23 cellular contexts compared by ENCODE assay signal in genomic region chr5:10933141-10933540, GRCh38.
DNase-seq lines count a peak whose midpoint lies in the region; ATAC-seq and TF ChIP-seq lines count a peak whose summit lies in the region.
"Had no signal": no experiment of that assay in that cellular context is flagged by ENCODE, and none has a peak within 500 bp of the region (broad histone marks: within the 10 kb centered on the region; RNA-seq: fewer than 3 reads in every experiment).

No MANE protein-coding gene starts in this region.

- H3K27me3 Mint-ChIP-seq in glutamatergic neuron (ENCODE audit: unreplicated experiment) = no peaks in the 10 kb centered on the region

- no peak overlapping the region for H3K4me3 ChIP-seq in upper lobe of right lung
- H3K4me3 ChIP-seq: A549, GM12878, SJSA1 had no signal

- no peak for ATAC-seq in Right ventricle myocardium superior (ENCODE audit: poor library complexity)
- ATAC-seq in upper lobe of right lung = no peak
- ATAC-seq: A549, GM12878 had no signal

- peaks cover 42% of the 10 kb centered on the region for H3K4me1 Mint-ChIP-seq in glutamatergic neuron (ENCODE audit: low read depth, unreplicated experiment)

- H3K36me3 Mint-ChIP-seq in glutamatergic neuron (ENCODE audit: unreplicated experiment) = peaks cover 7% of the 10 kb centered on the region

- intact Hi-C loops in Right ventricle myocardium superior (cut with DNase I) = no loop called here
- intact Hi-C loops in upper lobe of right lung (cut with DNase I) = no loop called here

- TF ChIP-seq CTCF in glutamatergic neuron (IDR thresholded peaks at IDR 0.05; ENCODE audit: partially characterized antibody, unreplicated experiment) (no peak), upper lobe of right lung (IDR thresholded peaks at IDR 0.05) (no peak)

- peak overlapping the region; percentile 44 for H3K4me3 Mint-ChIP-seq in glutamatergic neuron (ENCODE audit: unreplicated experiment)
- H3K4me3 Mint-ChIP-seq: HFFc6 had no signal

- peaks cover 3% of the 10 kb centered on the region for H3K9me3 Mint-ChIP-seq in glutamatergic neuron (ENCODE audit: unreplicated experiment)

- no peak overlapping the region for H3K27ac ChIP-seq in upper lobe of right lung
- H3K27ac ChIP-seq: A549, SJSA1 had no signal

- DNase-seq in DMS 273 treated with DMSO at 0.1 percent for 48 hours (lab: John Stamatoyannopoulos, UW) = peak; percentile 13
- peak; percentile 97 for DNase-seq in NCI-H2171 treated with DMSO at 0.1 percent for 48 hours (lab: John Stamatoyannopoulos, UW)
- peak; percentile 87 for DNase-seq in NCI-H82 (lab: John Stamatoyannopoulos, UW)
- peak; percentile 50 for DNase-seq in glutamatergic neuron
- no peak for DNase-seq in Right ventricle myocardium superior
- no peak for DNase-seq in activated CD4-positive, CD25-positive, alpha-beta regulatory T cell (lab: John Stamatoyannopoulos, UW)
- DNase-seq in upper lobe of right lung = no peak
- DNase-seq: BE2C, DND-41, H7, HFFc6, KBM-7, MM.1S, NCI-H1092, NCI-H1436 treated with DMSO at 0.1 percent for 48 hours, NCI-H2029 treated with DMSO at 0.1 percent for 48 hours, NCI-H226, NCI-H526, OCI-M1, T-helper 1 cell had no signal

- peak overlapping the region; percentile 87 for H3K27ac Mint-ChIP-seq in glutamatergic neuron (ENCODE audit: unreplicated experiment)
- H3K27ac Mint-ChIP-seq: HFFc6 had no signal

- H3K27me3 ChIP-seq in upper lobe of right lung = no peaks in the 10 kb centered on the region
- H3K27me3 ChIP-seq: BE2C, SJSA1 had no signal

- no peaks in the 10 kb centered on the region for H3K36me3 ChIP-seq in upper lobe of right lung
- H3K36me3 ChIP-seq: BE2C, SJSA1 had no signal

- H3K4me1 ChIP-seq in upper lobe of right lung = no peaks in the 10 kb centered on the region
- H3K4me1 ChIP-seq: A549, BE2C, SJSA1 had no signal

- no peaks in the 10 kb centered on the region for H3K9me3 ChIP-seq in upper lobe of right lung
- H3K9me3 ChIP-seq: BE2C, SJSA1 had no signal

Comparison
In these comparisons a context has a peak if more than half of its experiments do, and no peak if none do; other contexts are left out.
1. DNase-seq: peak in DMS 273 treated with DMSO at 0.1 percent for 48 hours (single experiment), NCI-H2171 treated with DMSO at 0.1 percent for 48 hours (single experiment), NCI-H82 (single experiment) and glutamatergic neuron (single experiment); none in Right ventricle myocardium superior (single experiment), activated CD4-positive, CD25-positive, alpha-beta regulatory T cell (0 of 4) and upper lobe of right lung (single experiment).